Comparison of ENCODE assay signal across 22 cellular contexts in genomic region chr2:157836531-157836930, GRCh38. TPM values are rescaled to one million over a fixed set of nuclear protein-coding genes. Genes with fewer than 3 reads are reported as not detected.
DNase-seq lines count a peak whose midpoint lies in the region; ATAC-seq and TF ChIP-seq lines count a peak whose summit lies in the region.
"Had no signal": no experiment of that assay in that cellular context is flagged by ENCODE, and none has a peak within 500 bp of the region (broad histone marks: within the 10 kb centered on the region; RNA-seq: fewer than 3 reads in every experiment).

No MANE protein-coding gene starts in this region.

- H3K4me2 ChIP-seq in SK-N-SH, result peak overlapping the region; percentile 84; the same call in 1 of the 2 replicates
- H3K4me2 ChIP-seq in hepatocyte, result peak overlapping the region; percentile 74

- H3K4me3 ChIP-seq in SK-N-SH (ENCODE audit: low read depth in 2 of 2, low read length in 1 of 2) (no peak overlapping the region), hepatocyte (no peak overlapping the region), psoas muscle (no peak overlapping the region), stomach (no peak overlapping the region)
- H3K4me3 ChIP-seq: upper lobe of left lung had no signal

- H3K9me3 ChIP-seq in SK-N-SH (no peaks in the 10 kb centered on the region), hepatocyte (ENCODE audit: low read depth) (no peaks in the 10 kb centered on the region), psoas muscle (no peaks in the 10 kb centered on the region), stomach (no peaks in the 10 kb centered on the region)
- H3K9me3 ChIP-seq: Caco-2, upper lobe of left lung had no signal

- H2AFZ ChIP-seq in SK-N-SH (ENCODE audit: low read depth) (no peak overlapping the region), hepatocyte (no peak overlapping the region)

- peaks cover 51% of the 10 kb centered on the region for H3K79me2 ChIP-seq in SK-N-SH (ENCODE audit: insufficient read depth)
- H3K79me2 ChIP-seq in hepatocyte, result peaks cover 62% of the 10 kb centered on the region

- H4K20me1 ChIP-seq in SK-N-SH (ENCODE audit: insufficient read depth) (no peaks in the 10 kb centered on the region), hepatocyte (ENCODE audit: insufficient read depth, poor library complexity, severe bottlenecking) (no peaks in the 10 kb centered on the region)

- no peak for DNase-seq in SK-N-SH
- peak; percentile 36 for DNase-seq in NCI-H2029 treated with DMSO at 0.1 percent for 48 hours (lab: John Stamatoyannopoulos, UW)
- peak; percentile 27 for DNase-seq in hepatocyte (ENCODE audit: low spot score)
- no peak for DNase-seq in psoas muscle
- no peak for DNase-seq in effector CD8-positive, alpha-beta T cell (lab: John Stamatoyannopoulos, UW)
- no peak for DNase-seq in stomach
- DNase-seq: activated CD4-positive, alpha-beta T cell treated with anti-CD3 and anti-CD28 coated beads for 1 hour; activated effector memory CD4-positive, alpha-beta T cell treated with Interleukin-2 at 50 U/mL for 16 hours; aorta; Caco-2; cerebellar nuclear complex; effector memory CD4-positive, alpha-beta T cell; Kasumi-1; mesendoderm; NCI-H1092; NCI-H2107; NCI-H510A; upper lobe of left lung had no signal

- no peaks in the 10 kb centered on the region for H3K36me3 ChIP-seq in SK-N-SH (replicated peaks in 1 of 2; ENCODE audit: control insufficient read depth in 1 of 2, insufficient read depth in 2 of 2, low read length in 1 of 2)
- H3K36me3 ChIP-seq in hepatocyte (replicated peaks; ENCODE audit: insufficient read depth, low read depth), result no peaks in the 10 kb centered on the region
- no peaks in the 10 kb centered on the region for H3K36me3 ChIP-seq in psoas muscle (ENCODE audit: insufficient read depth in 1 of 2, low read depth in 1 of 2)
- H3K36me3 ChIP-seq in stomach, result no peaks in the 10 kb centered on the region
- H3K36me3 ChIP-seq: upper lobe of left lung had no signal

- no peak for TF ChIP-seq CTCF in SK-N-SH (IDR thresholded peaks at IDR 0.05)
- TF ChIP-seq CTCF in hepatocyte (IDR thresholded peaks at IDR 0.05; ENCODE audit: poor library complexity), result no peak
- TF ChIP-seq CTCF in psoas muscle (IDR thresholded peaks at IDR 0.05), result no peak
- no peak for TF ChIP-seq CTCF in stomach (IDR thresholded peaks at IDR 0.05)

- H3K4me1 ChIP-seq in SK-N-SH (ENCODE audit: control insufficient read depth in 1 of 2, insufficient read depth in 2 of 2, low read depth in 1 of 2, low read length in 1 of 2), result peaks cover 43 to 72% of the 10 kb centered on the region in 2 experiments
- H3K4me1 ChIP-seq in hepatocyte (ENCODE audit: insufficient read depth), result peaks cover 46% of the 10 kb centered on the region
- peaks cover 75% of the 10 kb centered on the region for H3K4me1 ChIP-seq in psoas muscle
- peaks cover 37 to 66% (median 51%) of the 10 kb centered on the region in 4 donors for H3K4me1 ChIP-seq in stomach
- H3K4me1 ChIP-seq: Caco-2 had no signal

- CTCF ChIA-PET in SK-N-SH (lab: Yijun Ruan, JAX), result interaction anchor here (1.3 to 1.4 kb wide), 2 partner anchors 40 to 188 kb away, joined by 5 to 6 read pairs; no protein-coding TSS in a partner anchor

- intact Hi-C loops in psoas muscle (cut with DNase I) (loop anchor here (2.0 to 5.0 kb wide), 3 partner anchors 36 to 54 kb away; no protein-coding TSS in a partner anchor), stomach (cut with DNase I; ENCODE audit: low total_unique reads) (no loop called here)

- ATAC-seq in SK-N-SH treated with all-trans-retinoic acid at 6 μM for 48 hours, result no peak
- ATAC-seq in psoas muscle, result no peak
- no peak for ATAC-seq in GM19023 (IDR thresholded peaks at IDR 0.05; ENCODE audit: unreplicated experiment)
- ATAC-seq: natural killer cell treated with Interleukin-12 subunit alpha and Interleukin-12 subunit beta and Interleukin-15 and Interleukin-18, amount 100 ng/mL, for 72 hours had no signal

- peaks cover 27% of the 10 kb centered on the region for H3F3A ChIP-seq in SK-N-SH (replicated peaks; ENCODE audit: insufficient read depth)

- no peak for TF ChIP-seq RAD21 in SK-N-SH (IDR thresholded peaks at IDR 0.05; ENCODE audit: low read length)

- POLR2A ChIA-PET in SK-N-SH (lab: Yijun Ruan, JAX), result interaction anchor here (1.2 kb wide), 1 partner anchor 40 kb away, joined by 6 read pairs; the partner anchor contains the start of gene ACVR1

- 93% methylated on average over 3 of the region's 3 CpGs for WGBS in SK-N-SH (ENCODE audit: low lambda C conversion rate)
- WGBS in hepatocyte (ENCODE audit: low lambda C conversion rate, missing lambda C conversion rate), result 75% methylated on average over 3 of the region's 3 CpGs
- WGBS in psoas muscle, 3 donors, result 90 to 94% (median 91%) methylated on average over 3 of the region's 3 CpGs
- WGBS in stomach, 5 donors, result 68 to 90% (median 83%) methylated on average over 3 of the region's 3 CpGs

- H3K27ac ChIP-seq in SK-N-SH (ENCODE audit: low read depth in 2 of 2, low read length in 1 of 2) (peak overlapping the region; percentile 93 to 99; a peak in 3 of 4 replicates), hepatocyte (peak overlapping the region; percentile 90), psoas muscle (peak overlapping the region; percentile 94), stomach (no peak overlapping the region)
- H3K27ac ChIP-seq: 22Rv1, upper lobe of left lung had no signal

- H3K27me3 ChIP-seq in SK-N-SH (ENCODE audit: insufficient read depth), result no peaks in the 10 kb centered on the region
- H3K27me3 ChIP-seq in hepatocyte, result no peaks in the 10 kb centered on the region
- no peaks in the 10 kb centered on the region for H3K27me3 ChIP-seq in psoas muscle (ENCODE audit: insufficient read depth in 3 of 3, low read length in 2 of 3)
- no peaks in the 10 kb centered on the region for H3K27me3 ChIP-seq in stomach
- H3K27me3 ChIP-seq: upper lobe of left lung had no signal

- TF ChIP-seq EP300 in SK-N-SH (IDR thresholded peaks at IDR 0.05; ENCODE audit: borderline replicate concordance in 1 of 2, low read depth in 1 of 2, low read length in 1 of 2) (no peak), stomach (IDR thresholded peaks at IDR 0.05) (no peak)

- TF ChIP-seq POLR2A in stomach (IDR thresholded peaks at IDR 0.05), result no peak

- H3K9ac ChIP-seq in SK-N-SH, result no peak overlapping the region

- H3K9me2 ChIP-seq in SK-N-SH (no peaks in the 10 kb centered on the region), hepatocyte (replicated peaks; ENCODE audit: insufficient read depth) (no peaks in the 10 kb centered on the region)

TF ChIP-seq in SK-N-SH, 30 proteins besides CTCF, POLR2A, EP300 and RAD21:
- TF ChIP-seq ZBTB33 (IDR thresholded peaks at IDR 0.05; ENCODE audit: borderline replicate concordance, low read depth) (no peak), NFIC (IDR thresholded peaks at IDR 0.05; ENCODE audit: borderline replicate concordance) (no peak), MXI1 (IDR thresholded peaks at IDR 0.05; ENCODE audit: low read depth, low read length) (peak; percentile 16; the same call in 1 of the 2 replicates), EZH2phosphoT487 (IDR thresholded peaks at IDR 0.05; ENCODE audit: borderline replicate concordance, low read depth) (no peak), CHD2 (IDR thresholded peaks at IDR 0.05; ENCODE audit: low read length, partially characterized antibody) (no peak)

TF ChIP-seq in SK-N-SH treated with all-trans-retinoic acid at 6 μM for 48 hours, 23 proteins besides CTCF, POLR2A, EP300 and RAD21 (continues in another document):
- TF ChIP-seq ZNF565 (CRISPR knock-in tag; conservative IDR thresholded peaks at IDR 0.05; ENCODE audit: low read depth) (no peak), TCF4 (CRISPR knock-in tag; IDR thresholded peaks at IDR 0.05; ENCODE audit: borderline replicate concordance) (no peak), CSDC2 (CRISPR knock-in tag; IDR thresholded peaks at IDR 0.05) (no peak), TOX (CRISPR knock-in tag; IDR thresholded peaks at IDR 0.05; ENCODE audit: borderline replicate concordance) (no peak), SNAI2 (CRISPR knock-in tag; IDR thresholded peaks at IDR 0.05) (no peak), ZC3H10 (CRISPR knock-in tag; IDR thresholded peaks at IDR 0.05) (no peak), OSR1 (CRISPR knock-in tag; IDR thresholded peaks at IDR 0.05) (no peak), ARNTL (CRISPR knock-in tag; IDR thresholded peaks at IDR 0.05; ENCODE audit: borderline replicate concordance, low read depth) (no peak), POU6F1 (CRISPR knock-in tag; IDR thresholded peaks at IDR 0.05; ENCODE audit: borderline replicate concordance, low read depth) (no peak), RARB (CRISPR knock-in tag; IDR thresholded peaks at IDR 0.05) (no peak), BACH2 (CRISPR knock-in tag; IDR thresholded peaks at IDR 0.05; ENCODE audit: borderline replicate concordance) (no peak), ZNF70 (CRISPR knock-in tag; IDR thresholded peaks at IDR 0.05) (no peak), GLIS3 (CRISPR knock-in tag; IDR thresholded peaks at IDR 0.05) (no peak), PPARA (CRISPR knock-in tag; IDR thresholded peaks at IDR 0.05; ENCODE audit: borderline replicate concordance) (no peak), ESRRG (CRISPR knock-in tag; IDR thresholded peaks at IDR 0.05) (no peak), ISL1 (CRISPR knock-in tag; IDR thresholded peaks at IDR 0.05) (no peak), ZNF8 (CRISPR knock-in tag; IDR thresholded peaks at IDR 0.05) (no peak), ZFP3 (CRISPR knock-in tag; IDR thresholded peaks at IDR 0.05) (no peak)

RNA-seq across cellular contexts. Expression of gene ACVR1, which starts 39.6 kb away (rescaled TPM):
- polyA plus RNA-seq in SK-N-SH (2012; rRNA removed) (21.0 and 22.4 TPM in 2 replicates), hepatocyte (16.9 and 20.1 TPM in 2 replicates), psoas muscle (10 to 100 TPM in 2 of 3 donors, 1 to 10 TPM in 1; 9.5 to 24.1 (median 14.9) TPM), stomach (1 to 10 TPM; 3.7 to 5.6 (median 5.5) TPM)
- polyA plus RNA-seq in SK-N-SH (2012; cell fraction: cytosol; rRNA removed), result 36.5 and 38.2 TPM in 2 replicates
- polyA plus RNA-seq in SK-N-SH (2012; cell fraction: nucleus; rRNA removed), result 24.4 and 30.1 TPM in 2 replicates
- total RNA-seq in hepatocyte (19.1 and 19.6 TPM in 2 replicates), psoas muscle (10 to 100 TPM; 23.6 to 28.0 (median 25.4) TPM), stomach (10 to 100 TPM in 3 of 5 donors, 1 to 10 TPM in 2; 2.3 to 32.1 (median 18.4) TPM)

Comparison
In these comparisons a context has a peak if more than half of its experiments do, and no peak if none do; other contexts are left out.
1. DNase-seq: peak in NCI-H2029 treated with DMSO at 0.1 percent for 48 hours (single experiment) and hepatocyte (single experiment); none in SK-N-SH (single experiment), psoas muscle (0 of 2), effector CD8-positive, alpha-beta T cell (single experiment) and stomach (single experiment).
2. H3K27ac ChIP-seq: peak in SK-N-SH (2 of 2), hepatocyte (single experiment) and psoas muscle (single experiment); none in stomach (0 of 5).